In genomic region chr2:237721828-237722227, GRCh38 we compare ENCODE assay signal across 12 cellular contexts.
DNase-seq lines count a peak whose midpoint lies in the region; ATAC-seq and TF ChIP-seq lines count a peak whose summit lies in the region.
"Had no signal": no experiment of that assay in that cellular context is flagged by ENCODE, and none has a peak within 500 bp of the region (broad histone marks: within the 10 kb centered on the region; RNA-seq: fewer than 3 reads in every experiment).

No MANE protein-coding gene starts in this region.

- no peaks in the 10 kb centered on the region for H3K9me2 ChIP-seq in MM.1S (replicated peaks; ENCODE audit: insufficient read depth, low read length)

- peak overlapping the region; percentile 50 to 83 (median 59) for H3K27ac Mint-ChIP-seq in CD4-positive, CD25-positive, alpha-beta regulatory T cell
- H3K27ac Mint-ChIP-seq in HFFc6, result peak overlapping the region; percentile 56
- H3K27ac Mint-ChIP-seq in effector memory CD8-positive, alpha-beta T cell, result peak overlapping the region; percentile 78 to 93

- peaks cover 9% of the 10 kb centered on the region; the same call in 1 of the 2 replicates for H4K20me1 ChIP-seq in MM.1S (ENCODE audit: insufficient read depth, low read length)

- H3K4me2 ChIP-seq in MM.1S (ENCODE audit: low read depth, low read length), result no peak overlapping the region

- H3K36me3 Mint-ChIP-seq in CD4-positive, CD25-positive, alpha-beta regulatory T cell, result peaks cover 9% of the 10 kb centered on the region
- peaks cover 40% of the 10 kb centered on the region for H3K36me3 Mint-ChIP-seq in HFFc6 (ENCODE audit: low read depth)
- H3K36me3 Mint-ChIP-seq in effector memory CD8-positive, alpha-beta T cell (ENCODE audit: insufficient read depth), result peaks cover 90% of the 10 kb centered on the region

- no peak overlapping the region for H3K4me3 Mint-ChIP-seq in CD4-positive, CD25-positive, alpha-beta regulatory T cell
- no peak overlapping the region for H3K4me3 Mint-ChIP-seq in HFFc6
- H3K4me3 Mint-ChIP-seq in effector memory CD8-positive, alpha-beta T cell, result peak overlapping the region in 1 of 2 donors; percentile 27

- H3K27me3 Mint-ChIP-seq in CD4-positive, CD25-positive, alpha-beta regulatory T cell, result no peaks in the 10 kb centered on the region
- H3K27me3 Mint-ChIP-seq in HFFc6 (ENCODE audit: insufficient read depth), result peaks cover 3% of the 10 kb centered on the region; the same call in 1 of the 2 replicates
- no peaks in the 10 kb centered on the region for H3K27me3 Mint-ChIP-seq in effector memory CD8-positive, alpha-beta T cell

- no peak overlapping the region for H3K4me3 ChIP-seq in CD4-positive, CD25-positive, alpha-beta regulatory T cell (ENCODE audit: low read depth, low read length)
- H3K4me3 ChIP-seq in neutrophil (ENCODE audit: low read depth in 1 of 2, low read length in 1 of 2) (no peak overlapping the region), MM.1S (ENCODE audit: low read length) (no peak overlapping the region)
- H3K4me3 ChIP-seq: stomach had no signal

- peaks cover 31 to 73% (median 56%) of the 10 kb centered on the region in 4 donors for H3K4me1 Mint-ChIP-seq in CD4-positive, CD25-positive, alpha-beta regulatory T cell
- H3K4me1 Mint-ChIP-seq in HFFc6 (ENCODE audit: low read depth), result peaks cover 76% of the 10 kb centered on the region
- H3K4me1 Mint-ChIP-seq in effector memory CD8-positive, alpha-beta T cell (ENCODE audit: low read depth in 2 of 2), result peaks cover 48 to 63% of the 10 kb centered on the region in 2 donors

- no peaks in the 10 kb centered on the region for H3K9me3 ChIP-seq in CD4-positive, CD25-positive, alpha-beta regulatory T cell (ENCODE audit: control insufficient read depth in 2 of 2, low read length in 2 of 2)
- H3K9me3 ChIP-seq in neutrophil (no peaks in the 10 kb centered on the region), MM.1S (replicated peaks; ENCODE audit: insufficient read depth, low read length) (no peaks in the 10 kb centered on the region)
- H3K9me3 ChIP-seq: stomach had no signal

- no peaks in the 10 kb centered on the region for H3K27me3 ChIP-seq in CD4-positive, CD25-positive, alpha-beta regulatory T cell (ENCODE audit: control insufficient read depth, insufficient read depth, low read length)
- H3K27me3 ChIP-seq in neutrophil (no peaks in the 10 kb centered on the region), MM.1S (replicated peaks; ENCODE audit: insufficient read depth, low read length) (no peaks in the 10 kb centered on the region)
- H3K27me3 ChIP-seq: stomach had no signal

- H3K79me2 ChIP-seq in MM.1S (ENCODE audit: low read length), result peaks cover 99% of the 10 kb centered on the region

- no peak for ATAC-seq in CD4-positive, CD25-positive, alpha-beta regulatory T cell (ENCODE audit: low read depth in 2 of 2)
- ATAC-seq in effector memory CD8-positive, alpha-beta T cell (replicated peaks), result no peak
- ATAC-seq in HG03432 (IDR thresholded peaks at IDR 0.05; ENCODE audit: unreplicated experiment), result no peak
- ATAC-seq: activated CD4-positive, CD25-positive, alpha-beta regulatory T cell treated with anti-CD3 and anti-CD28 coated beads, Interleukin-2, amount 50 U/mL, for 24 hours had no signal

- no peak for DNase-seq in CD4-positive, CD25-positive, alpha-beta regulatory T cell
- DNase-seq in HFFc6 (no peak), GM20000 (ENCODE audit: low spot score) (no peak), MM.1S (no peak), NCI-H446 (lab: John Stamatoyannopoulos, UW) (no peak)
- no peak for DNase-seq in effector memory CD8-positive, alpha-beta T cell
- DNase-seq: NCI-H2171 treated with DMSO at 0.1 percent for 48 hours, stomach had no signal

- H3K4me1 ChIP-seq in CD4-positive, CD25-positive, alpha-beta regulatory T cell (ENCODE audit: control insufficient read depth, insufficient read depth, low read length, poor library complexity, severe bottlenecking), result peaks cover 11% of the 10 kb centered on the region
- H3K4me1 ChIP-seq in neutrophil (ENCODE audit: control insufficient read depth in 1 of 2, insufficient read depth in 1 of 2, low read depth in 1 of 2, low read length in 1 of 2) (peaks cover 34 to 39% of the 10 kb centered on the region in 2 experiments), MM.1S (ENCODE audit: low read length) (peaks cover 3% of the 10 kb centered on the region; the same call in 1 of the 2 replicates)

- peaks cover 4% of the 10 kb centered on the region; the same call in 1 of the 2 replicates for H3F3A ChIP-seq in MM.1S (ENCODE audit: insufficient read depth, low read length)

- peaks cover 40% of the 10 kb centered on the region for H3K36me3 ChIP-seq in CD4-positive, CD25-positive, alpha-beta regulatory T cell (ENCODE audit: control insufficient read depth, insufficient read depth, low read length)
- H3K36me3 ChIP-seq in neutrophil, result peaks cover 33% of the 10 kb centered on the region
- H3K36me3 ChIP-seq in MM.1S (replicated peaks; ENCODE audit: insufficient read depth, low read length), result 0 out of 2 replicates have a peak, but pooled peaks cover 4% of the 10 kb centered on the region

- H3K9me3 Mint-ChIP-seq in CD4-positive, CD25-positive, alpha-beta regulatory T cell, result no peaks in the 10 kb centered on the region
- H3K9me3 Mint-ChIP-seq in HFFc6, result no peaks in the 10 kb centered on the region
- no peaks in the 10 kb centered on the region for H3K9me3 Mint-ChIP-seq in effector memory CD8-positive, alpha-beta T cell

- H3K27ac ChIP-seq in CD4-positive, CD25-positive, alpha-beta regulatory T cell (ENCODE audit: insufficient read depth, low read length, poor library complexity, severe bottlenecking), result peak overlapping the region; percentile 29
- H3K27ac ChIP-seq in neutrophil (peak overlapping the region; percentile 43), MM.1S (ENCODE audit: low read length) (no peak overlapping the region)
- H3K27ac ChIP-seq: C4-2B had no signal

- H2AFZ ChIP-seq in MM.1S (ENCODE audit: low read length), result no peak overlapping the region

- TF ChIP-seq CTCF in HFFc6 (IDR thresholded peaks at IDR 0.05) (no peak), neutrophil (IDR thresholded peaks at IDR 0.05) (no peak), GM20000 (IDR thresholded peaks at IDR 0.05; ENCODE audit: extremely low read depth, missing control alignments) (no peak), MM.1S (IDR thresholded peaks at IDR 0.05; ENCODE audit: low read length) (no peak)

- no peak overlapping the region for H3K9ac ChIP-seq in MM.1S (ENCODE audit: low read length)
